ENCODE assay signal across 1 cellular context in the genomic region with DNA sequence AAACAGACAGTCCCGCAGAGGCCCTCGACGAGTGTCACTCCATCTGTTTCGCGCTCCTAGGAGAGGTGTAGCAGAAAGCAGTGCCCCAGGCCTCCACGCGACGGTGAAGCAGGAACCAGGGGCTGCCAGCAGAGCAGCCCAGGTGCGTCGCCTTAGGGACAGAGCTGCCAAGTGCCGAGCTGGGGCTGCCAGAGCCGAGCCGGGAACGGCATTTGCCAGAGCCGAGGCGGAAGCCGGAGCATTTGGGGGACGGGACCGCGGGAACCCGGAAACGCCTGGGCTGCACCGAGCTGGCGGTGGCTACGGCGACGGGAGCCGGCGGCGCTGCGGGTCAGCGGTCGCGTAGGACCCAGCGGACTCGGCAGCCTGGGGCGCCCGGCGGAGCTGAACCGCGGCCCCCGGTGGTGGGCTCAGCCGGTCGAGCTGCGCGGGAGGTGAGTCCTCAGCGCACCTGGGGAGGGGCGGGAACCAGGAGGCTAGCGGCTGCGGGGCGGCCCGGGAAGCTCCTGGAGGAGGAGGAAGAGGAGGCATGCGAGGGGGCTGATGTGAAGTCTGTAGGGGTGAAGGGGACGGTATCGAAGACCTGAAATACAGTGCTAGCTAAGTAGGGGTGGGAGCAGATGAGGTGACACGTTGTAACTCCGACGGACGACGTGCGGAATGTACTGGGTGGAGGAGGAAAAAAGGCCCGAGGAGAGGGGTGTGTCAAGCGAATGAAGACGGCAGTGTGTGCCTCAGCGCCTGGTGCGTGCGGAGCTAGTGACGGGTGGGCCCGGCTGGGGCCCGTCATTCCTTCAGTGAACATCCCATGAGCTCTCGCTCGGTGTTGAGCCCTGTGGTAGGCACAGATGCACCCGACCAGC.
A peak's percentile ranks its signal among the peaks of the same experiment; 100 is the strongest.
TF ChIP-seq lines count a peak whose summit lies in the region.

A gene (plus strand): TSS at position 268 of the 863 bp plus-strand sequence. CDS start 23,559 bp downstream, outside the sequence.

TF ChIP-seq in HepG2, 621 proteins besides CTCF, POLR2A, EP300 and RAD21 (continued from another document and continues in another):
- TF ChIP-seq, protein P1, sequence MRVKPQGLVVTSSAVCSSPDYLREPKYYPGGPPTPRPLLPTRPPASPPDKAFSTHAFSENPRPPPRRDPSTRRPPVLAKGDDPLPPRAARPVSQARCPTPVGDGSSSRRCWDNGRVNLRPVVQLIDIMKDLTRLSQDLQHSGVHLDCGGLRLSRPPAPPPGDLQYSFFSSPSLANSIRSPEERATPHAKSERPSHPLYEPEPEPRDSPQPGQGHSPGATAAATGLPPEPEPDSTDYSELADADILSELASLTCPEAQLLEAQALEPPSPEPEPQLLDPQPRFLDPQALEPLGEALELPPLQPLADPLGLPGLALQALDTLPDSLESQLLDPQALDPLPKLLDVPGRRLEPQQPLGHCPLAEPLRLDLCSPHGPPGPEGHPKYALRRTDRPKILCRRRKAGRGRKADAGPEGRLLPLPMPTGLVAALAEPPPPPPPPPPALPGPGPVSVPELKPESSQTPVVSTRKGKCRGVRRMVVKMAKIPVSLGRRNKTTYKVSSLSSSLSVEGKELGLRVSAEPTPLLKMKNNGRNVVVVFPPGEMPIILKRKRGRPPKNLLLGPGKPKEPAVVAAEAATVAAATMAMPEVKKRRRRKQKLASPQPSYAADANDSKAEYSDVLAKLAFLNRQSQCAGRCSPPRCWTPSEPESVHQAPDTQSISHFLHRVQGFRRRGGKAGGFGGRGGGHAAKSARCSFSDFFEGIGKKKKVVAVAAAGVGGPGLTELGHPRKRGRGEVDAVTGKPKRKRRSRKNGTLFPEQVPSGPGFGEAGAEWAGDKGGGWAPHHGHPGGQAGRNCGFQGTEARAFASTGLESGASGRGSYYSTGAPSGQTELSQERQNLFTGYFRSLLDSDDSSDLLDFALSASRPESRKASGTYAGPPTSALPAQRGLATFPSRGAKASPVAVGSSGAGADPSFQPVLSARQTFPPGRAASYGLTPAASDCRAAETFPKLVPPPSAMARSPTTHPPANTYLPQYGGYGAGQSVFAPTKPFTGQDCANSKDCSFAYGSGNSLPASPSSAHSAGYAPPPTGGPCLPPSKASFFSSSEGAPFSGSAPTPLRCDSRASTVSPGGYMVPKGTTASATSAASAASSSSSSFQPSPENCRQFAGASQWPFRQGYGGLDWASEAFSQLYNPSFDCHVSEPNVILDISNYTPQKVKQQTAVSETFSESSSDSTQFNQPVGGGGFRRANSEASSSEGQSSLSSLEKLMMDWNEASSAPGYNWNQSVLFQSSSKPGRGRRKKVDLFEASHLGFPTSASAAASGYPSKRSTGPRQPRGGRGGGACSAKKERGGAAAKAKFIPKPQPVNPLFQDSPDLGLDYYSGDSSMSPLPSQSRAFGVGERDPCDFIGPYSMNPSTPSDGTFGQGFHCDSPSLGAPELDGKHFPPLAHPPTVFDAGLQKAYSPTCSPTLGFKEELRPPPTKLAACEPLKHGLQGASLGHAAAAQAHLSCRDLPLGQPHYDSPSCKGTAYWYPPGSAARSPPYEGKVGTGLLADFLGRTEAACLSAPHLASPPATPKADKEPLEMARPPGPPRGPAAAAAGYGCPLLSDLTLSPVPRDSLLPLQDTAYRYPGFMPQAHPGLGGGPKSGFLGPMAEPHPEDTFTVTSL (CRISPR knock-in tag; IDR thresholded peaks at IDR 0.05; ENCODE audit: borderline replicate concordance) = peak; percentile 85
- peak; percentile 91 for TF ChIP-seq ISL2 (CRISPR knock-in tag; IDR thresholded peaks at IDR 0.05)
- TF ChIP-seq, protein P2, sequence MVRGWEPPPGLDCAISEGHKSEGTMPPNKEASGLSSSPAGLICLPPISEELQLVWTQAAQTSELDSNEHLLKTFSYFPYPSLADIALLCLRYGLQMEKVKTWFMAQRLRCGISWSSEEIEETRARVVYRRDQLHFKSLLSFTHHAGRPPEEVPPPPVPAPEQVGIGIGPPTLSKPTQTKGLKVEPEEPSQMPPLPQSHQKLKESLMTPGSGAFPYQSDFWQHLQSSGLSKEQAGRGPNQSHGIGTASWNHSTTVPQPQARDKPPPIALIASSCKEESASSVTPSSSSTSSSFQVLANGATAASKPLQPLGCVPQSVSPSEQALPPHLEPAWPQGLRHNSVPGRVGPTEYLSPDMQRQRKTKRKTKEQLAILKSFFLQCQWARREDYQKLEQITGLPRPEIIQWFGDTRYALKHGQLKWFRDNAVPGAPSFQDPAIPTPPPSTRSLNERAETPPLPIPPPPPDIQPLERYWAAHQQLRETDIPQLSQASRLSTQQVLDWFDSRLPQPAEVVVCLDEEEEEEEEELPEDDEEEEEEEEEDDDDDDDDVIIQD (CRISPR knock-in tag; IDR thresholded peaks at IDR 0.05; ENCODE audit: low read depth) = peak; percentile 55; the same call in 1 of the 2 replicates
- no peak for TF ChIP-seq ZNF17 (CRISPR knock-in tag; IDR thresholded peaks at IDR 0.05)
- TF ChIP-seq, protein P3, sequence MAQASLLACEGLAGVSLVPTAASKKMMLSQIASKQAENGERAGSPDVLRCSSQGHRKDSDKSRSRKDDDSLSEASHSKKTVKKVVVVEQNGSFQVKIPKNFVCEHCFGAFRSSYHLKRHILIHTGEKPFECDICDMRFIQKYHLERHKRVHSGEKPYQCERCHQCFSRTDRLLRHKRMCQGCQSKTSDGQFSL (CRISPR knock-in tag; IDR thresholded peaks at IDR 0.05) = peak; percentile 59; the same call in 1 of the 2 replicates
- peak; percentile 51; the same call in 1 of the 2 replicates for TF ChIP-seq CREM (IDR thresholded peaks at IDR 0.05)
- no peak for TF ChIP-seq CREM (CRISPR knock-in tag; IDR thresholded peaks at IDR 0.05)
- TF ChIP-seq GFI1 (CRISPR knock-in tag; IDR thresholded peaks at IDR 0.05; ENCODE audit: borderline replicate concordance) = no peak; the same call in 1 of the 2 replicates
- TF ChIP-seq XRCC5 (optimal IDR thresholded peaks at IDR 0.05; ENCODE audit: low read length) = peak; percentile 99
- peak; percentile 97 for TF ChIP-seq ZNF772 (CRISPR knock-in tag; IDR thresholded peaks at IDR 0.05)
- TF ChIP-seq MEF2D (CRISPR knock-in tag; IDR thresholded peaks at IDR 0.05) = peak; percentile 60; the same call in 1 of the 2 replicates
- peak; percentile 93 for TF ChIP-seq ZSCAN25 (CRISPR knock-in tag; IDR thresholded peaks at IDR 0.05)
- TF ChIP-seq, protein P4, sequence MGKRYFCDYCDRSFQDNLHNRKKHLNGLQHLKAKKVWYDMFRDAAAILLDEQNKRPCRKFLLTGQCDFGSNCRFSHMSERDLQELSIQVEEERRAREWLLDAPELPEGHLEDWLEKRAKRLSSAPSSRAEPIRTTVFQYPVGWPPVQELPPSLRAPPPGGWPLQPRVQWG (CRISPR knock-in tag; IDR thresholded peaks at IDR 0.05; ENCODE audit: borderline replicate concordance, low read depth) = no peak
- TF ChIP-seq, protein P5, sequence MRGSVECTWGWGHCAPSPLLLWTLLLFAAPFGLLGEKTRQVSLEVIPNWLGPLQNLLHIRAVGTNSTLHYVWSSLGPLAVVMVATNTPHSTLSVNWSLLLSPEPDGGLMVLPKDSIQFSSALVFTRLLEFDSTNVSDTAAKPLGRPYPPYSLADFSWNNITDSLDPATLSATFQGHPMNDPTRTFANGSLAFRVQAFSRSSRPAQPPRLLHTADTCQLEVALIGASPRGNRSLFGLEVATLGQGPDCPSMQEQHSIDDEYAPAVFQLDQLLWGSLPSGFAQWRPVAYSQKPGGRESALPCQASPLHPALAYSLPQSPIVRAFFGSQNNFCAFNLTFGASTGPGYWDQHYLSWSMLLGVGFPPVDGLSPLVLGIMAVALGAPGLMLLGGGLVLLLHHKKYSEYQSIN (CRISPR knock-in tag; IDR thresholded peaks at IDR 0.05; ENCODE audit: borderline replicate concordance) = no peak
- TF ChIP-seq, protein P6, sequence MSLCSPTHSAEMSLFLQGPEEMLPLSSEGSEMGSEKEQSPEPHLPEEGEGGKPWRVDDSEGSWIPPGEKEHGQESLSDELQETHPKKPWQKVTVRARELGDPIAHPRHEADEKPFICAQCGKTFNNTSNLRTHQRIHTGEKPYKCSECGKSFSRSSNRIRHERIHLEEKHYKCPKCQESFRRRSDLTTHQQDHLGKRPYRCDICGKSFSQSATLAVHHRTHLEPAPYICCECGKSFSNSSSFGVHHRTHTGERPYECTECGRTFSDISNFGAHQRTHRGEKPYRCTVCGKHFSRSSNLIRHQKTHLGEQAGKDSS (CRISPR knock-in tag; IDR thresholded peaks at IDR 0.05; ENCODE audit: borderline replicate concordance, low read depth) = peak; percentile 97
- no peak for TF ChIP-seq TCF7 (IDR thresholded peaks at IDR 0.05; ENCODE audit: low read depth)
- TF ChIP-seq ASH2L (IDR thresholded peaks at IDR 0.05; ENCODE audit: insufficient read length, low read depth, low read length) = peak; percentile 99
- TF ChIP-seq RBM39 (IDR thresholded peaks at IDR 0.05; ENCODE audit: low read depth, low read length, poor library complexity, severe bottlenecking) = peak; percentile 79
- TF ChIP-seq HMG20B (CRISPR knock-in tag; conservative IDR thresholded peaks at IDR 0.05) = peak; percentile 59; the same call in 1 of the 2 replicates
- TF ChIP-seq ZSCAN29 (CRISPR knock-in tag; conservative IDR thresholded peaks at IDR 0.05) = no peak; the same call in 1 of the 2 replicates
- TF ChIP-seq ZMYM4 (CRISPR knock-in tag; IDR thresholded peaks at IDR 0.05) = peak; percentile 98
- peak; percentile 96 for TF ChIP-seq ZNF766 (CRISPR knock-in tag; IDR thresholded peaks at IDR 0.05; ENCODE audit: borderline replicate concordance)
- peak; percentile 36; the same call in 1 of the 2 replicates for TF ChIP-seq SP2 (CRISPR knock-in tag; IDR thresholded peaks at IDR 0.05)
- peak; percentile 96 for TF ChIP-seq ZNF205 (CRISPR knock-in tag; IDR thresholded peaks at IDR 0.05)
- TF ChIP-seq ZFP1 (CRISPR knock-in tag; IDR thresholded peaks at IDR 0.05) = no peak
- TF ChIP-seq CEBPB (IDR thresholded peaks at IDR 0.05; ENCODE audit: borderline replicate concordance, low read depth, low read length) = no peak
- TF ChIP-seq NONO (IDR thresholded peaks at IDR 0.05) = no peak
- TF ChIP-seq NONO (CRISPR knock-in tag; conservative IDR thresholded peaks at IDR 0.05) = peak; percentile 99
- TF ChIP-seq DMAP1 (CRISPR knock-in tag; IDR thresholded peaks at IDR 0.05) = peak; percentile 92
- no peak for TF ChIP-seq ZNF282 (IDR thresholded peaks at IDR 0.05; ENCODE audit: partially characterized antibody)
- no peak for TF ChIP-seq POLR2AphosphoS2 (IDR thresholded peaks at IDR 0.05; ENCODE audit: low read depth, low read length)
- TF ChIP-seq ADNP (CRISPR knock-in tag; IDR thresholded peaks at IDR 0.05) = peak; percentile 72
- no peak for TF ChIP-seq THYN1 (CRISPR knock-in tag; IDR thresholded peaks at IDR 0.05; ENCODE audit: borderline replicate concordance, low read depth)
- peak; percentile 96 for TF ChIP-seq RELA (CRISPR knock-in tag; IDR thresholded peaks at IDR 0.05)
- TF ChIP-seq SNRNP70 (IDR thresholded peaks at IDR 0.05; ENCODE audit: low read depth, low read length) = no peak
- TF ChIP-seq, protein P7, sequence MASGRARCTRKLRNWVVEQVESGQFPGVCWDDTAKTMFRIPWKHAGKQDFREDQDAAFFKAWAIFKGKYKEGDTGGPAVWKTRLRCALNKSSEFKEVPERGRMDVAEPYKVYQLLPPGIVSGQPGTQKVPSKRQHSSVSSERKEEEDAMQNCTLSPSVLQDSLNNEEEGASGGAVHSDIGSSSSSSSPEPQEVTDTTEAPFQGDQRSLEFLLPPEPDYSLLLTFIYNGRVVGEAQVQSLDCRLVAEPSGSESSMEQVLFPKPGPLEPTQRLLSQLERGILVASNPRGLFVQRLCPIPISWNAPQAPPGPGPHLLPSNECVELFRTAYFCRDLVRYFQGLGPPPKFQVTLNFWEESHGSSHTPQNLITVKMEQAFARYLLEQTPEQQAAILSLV (CRISPR knock-in tag; IDR thresholded peaks at IDR 0.05; ENCODE audit: borderline replicate concordance) = peak; percentile 95
- TF ChIP-seq ZNF552 (CRISPR knock-in tag; IDR thresholded peaks at IDR 0.05; ENCODE audit: borderline replicate concordance) = peak; percentile 97
- 0 out of 2 replicates have a peak, but pooled peaks have one; percentile 68 for TF ChIP-seq PCBP1 (IDR thresholded peaks at IDR 0.05; ENCODE audit: borderline replicate concordance, low read depth, low read length)
- peak; percentile 85 for TF ChIP-seq YY1 (IDR thresholded peaks at IDR 0.05; ENCODE audit: insufficient read depth, insufficient replicate concordance, low read depth, low read length)
